30 cellular contexts compared by ENCODE assay signal in the genomic region with DNA sequence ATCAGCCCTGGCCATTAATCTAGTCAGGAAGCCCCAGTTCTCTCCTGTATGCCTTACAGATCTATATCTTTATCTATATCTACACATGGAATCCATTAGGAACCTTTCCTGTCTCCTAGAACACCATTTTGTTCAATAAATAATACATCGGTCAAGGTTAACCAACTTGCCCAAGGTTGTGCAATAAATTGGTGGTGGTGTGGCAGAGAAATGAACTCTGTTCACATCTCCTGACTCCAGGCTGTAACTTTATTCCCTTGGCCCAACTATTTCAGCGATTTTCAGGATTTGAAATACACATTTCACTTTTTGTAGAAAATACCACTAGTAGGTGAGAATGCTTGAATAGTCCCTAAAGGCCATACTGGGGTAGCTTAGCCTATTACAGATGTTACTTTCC.
"Had no signal": no experiment of that assay in that cellular context is flagged by ENCODE, and none has a peak within 500 bp of the region (broad histone marks: within the 10 kb centered on the region; RNA-seq: fewer than 3 reads in every experiment).

No MANE protein-coding gene starts in this region.

- H3K9me3 ChIP-seq: MG63 had no signal

- H3K36me3 ChIP-seq: MG63 had no signal

- DNase-seq: Karpas-422, Kasumi-1, MG63, MM.1S, MV-4-11, NCI-H1048, NCI-H1092, NCI-H1092 treated with DMSO at 0.1 percent for 48 hours, NCI-H1105, NCI-H1105 treated with DMSO at 0.1 percent for 48 hours, NCI-H1417, NCI-H1417 treated with DMSO at 0.1 percent for 48 hours, NCI-H1436, NCI-H1436 treated with DMSO at 0.1 percent for 48 hours, NCI-H146, NCI-H1694, NCI-H187, NCI-H187 treated with DMSO at 0.1 percent for 48 hours, NCI-H1930, NCI-H2029, NCI-H2029 treated with DMSO at 0.1 percent for 48 hours, NCI-H2081, NCI-H2081 treated with DMSO at 0.1 percent for 48 hours, NCI-H2107, NCI-H2227 treated with DMSO at 0.1 percent for 48 hours, NCI-H226, NCI-H345, NCI-H446 treated with DMSO at 0.1 percent for 48 hours, NCI-H510A, NCI-H510A treated with DMSO at 0.1 percent for 48 hours had no signal

- H3K4me3 ChIP-seq: MG63 had no signal

- H3K27me3 ChIP-seq: MG63 had no signal
